Comparison of ENCODE assay signal across 8 cellular contexts in genomic region chr10:95363303-95363912, GRCh38.
DNase-seq lines count a peak whose midpoint lies in the region; ATAC-seq and TF ChIP-seq lines count a peak whose summit lies in the region.

No MANE protein-coding gene starts in this region.

- no peaks in the 10 kb centered on the region; the same call in 1 of the 2 replicates for H4K20me1 ChIP-seq in OCI-LY7 (ENCODE audit: insufficient read depth, low read length)

- intact Hi-C loops in OCI-LY7 (cut with micrococcal nuclease; ENCODE audit: unreplicated experiment) = loop anchor here (1.0 to 10.0 kb wide), 6 partner anchors 69 to 729 kb away; no protein-coding TSS in a partner anchor

- no peak overlapping the region for H3K27ac ChIP-seq in OCI-LY7 (ENCODE audit: low read depth, low read length, poor library complexity, severe bottlenecking)

- H3K4me2 ChIP-seq in OCI-LY7 (ENCODE audit: low read length) = no peak overlapping the region

- DNase-seq in NCI-H446 (lab: John Stamatoyannopoulos, UW) (peak; percentile 11 to 66), NCI-H446 treated with DMSO at 0.1 percent for 48 hours (lab: John Stamatoyannopoulos, UW) (no peak), HT1080 (ENCODE audit: low read depth) (peak; percentile 54), OCI-LY7 (ENCODE audit: low spot score) (peak; percentile 82), astrocyte of the cerebellum (ENCODE audit: low read depth) (peak; percentile 63), iPS-NIHi7 (ENCODE audit: extremely low spot score) (peak; percentile 74)
- DNase-seq in stimulated activated CD4-positive, alpha-beta T cell treated with anti-CD3 and anti-CD28 coated beads, Interleukin-4, amount 100 ng/mL, for 24 hours = peak; percentile 52

- H3K79me2 ChIP-seq in OCI-LY7 (ENCODE audit: insufficient read depth, low read depth, low read length) = no peaks in the 10 kb centered on the region

- BruUV-seq in OCI-LY7 (replicated peaks; lab: Mats Ljungman, UMichigan) = no TSS peak

- in situ Hi-C loops in astrocyte of the cerebellum (cut with HindIII; ENCODE audit: low sequenced_read_pairs) = no loop called here

- H3K4me3 ChIP-seq in OCI-LY7 (ENCODE audit: low read depth, low read length, poor library complexity, severe bottlenecking) = no peak overlapping the region
- no peak overlapping the region for H3K4me3 ChIP-seq in astrocyte of the cerebellum (ENCODE audit: low read depth, low read length)

- H3K4me1 ChIP-seq in OCI-LY7 (ENCODE audit: insufficient read depth, low read length, poor library complexity, severe bottlenecking) = peaks cover 8% of the 10 kb centered on the region

- peak; percentile 70 for ATAC-seq in GM21367 (IDR thresholded peaks at IDR 0.05; ENCODE audit: unreplicated experiment)

- peak; percentile 99 for TF ChIP-seq CTCF in OCI-LY7 (conservative IDR thresholded peaks at IDR 0.05; ENCODE audit: low read length)
- peak; percentile 79 for TF ChIP-seq CTCF in astrocyte of the cerebellum (IDR thresholded peaks at IDR 0.05; ENCODE audit: low read depth, low read length, missing control alignments)

- CTCF ChIA-PET in OCI-LY7 (lab: Charles Lee; ENCODE audit: unreplicated experiment) = interaction anchor here (2.0 to 5.1 kb wide), 3 partner anchors 77 to 120 kb away, joined by 8 to 37 read pairs (median 10); no protein-coding TSS in a partner anchor

- no peaks in the 10 kb centered on the region for H3K36me3 ChIP-seq in OCI-LY7 (ENCODE audit: insufficient read depth, low read length)

- H2AFZ ChIP-seq in OCI-LY7 (ENCODE audit: low read length) = no peak overlapping the region

- H3K9me3 ChIP-seq in OCI-LY7 (ENCODE audit: low read length) = no peaks in the 10 kb centered on the region

- POLR2A ChIA-PET in OCI-LY7 (lab: Charles Lee) = interaction anchor here (0.6 to 9.7 kb wide), 8 partner anchors 11 to 830 kb away, joined by 3 to 85 read pairs (median 4); no protein-coding TSS in a partner anchor

- H3K9me2 ChIP-seq in OCI-LY7 (ENCODE audit: insufficient read depth, low read length) = no peaks in the 10 kb centered on the region
